In genomic region chr2:112807233-112807807, GRCh38 we compare ENCODE assay signal across 1 cellular context.
TF ChIP-seq lines count a peak whose summit lies in the region.

No MANE protein-coding gene starts in this region.

TF ChIP-seq in K562, 482 proteins besides CTCF, POLR2A, EP300 and RAD21:
- peak; percentile 69; the same call in 1 of the 2 replicates for TF ChIP-seq ZFP1 (CRISPR knock-in tag; IDR thresholded peaks at IDR 0.05)
- no peak for TF ChIP-seq CEBPG (CRISPR knock-in tag; IDR thresholded peaks at IDR 0.05)
- no peak for TF ChIP-seq CEBPG (tag; conservative IDR thresholded peaks at IDR 0.05 in 1 of 2, IDR thresholded peaks at IDR 0.05 in 1 of 2)
- peak; percentile 19 to 29; a peak in 1 of 4 replicates for TF ChIP-seq TRIM24 (IDR thresholded peaks at IDR 0.05)
- TF ChIP-seq FOS (IDR thresholded peaks at IDR 0.05; ENCODE audit: extremely low read depth, insufficient read length): no peak
- TF ChIP-seq, protein P1, sequence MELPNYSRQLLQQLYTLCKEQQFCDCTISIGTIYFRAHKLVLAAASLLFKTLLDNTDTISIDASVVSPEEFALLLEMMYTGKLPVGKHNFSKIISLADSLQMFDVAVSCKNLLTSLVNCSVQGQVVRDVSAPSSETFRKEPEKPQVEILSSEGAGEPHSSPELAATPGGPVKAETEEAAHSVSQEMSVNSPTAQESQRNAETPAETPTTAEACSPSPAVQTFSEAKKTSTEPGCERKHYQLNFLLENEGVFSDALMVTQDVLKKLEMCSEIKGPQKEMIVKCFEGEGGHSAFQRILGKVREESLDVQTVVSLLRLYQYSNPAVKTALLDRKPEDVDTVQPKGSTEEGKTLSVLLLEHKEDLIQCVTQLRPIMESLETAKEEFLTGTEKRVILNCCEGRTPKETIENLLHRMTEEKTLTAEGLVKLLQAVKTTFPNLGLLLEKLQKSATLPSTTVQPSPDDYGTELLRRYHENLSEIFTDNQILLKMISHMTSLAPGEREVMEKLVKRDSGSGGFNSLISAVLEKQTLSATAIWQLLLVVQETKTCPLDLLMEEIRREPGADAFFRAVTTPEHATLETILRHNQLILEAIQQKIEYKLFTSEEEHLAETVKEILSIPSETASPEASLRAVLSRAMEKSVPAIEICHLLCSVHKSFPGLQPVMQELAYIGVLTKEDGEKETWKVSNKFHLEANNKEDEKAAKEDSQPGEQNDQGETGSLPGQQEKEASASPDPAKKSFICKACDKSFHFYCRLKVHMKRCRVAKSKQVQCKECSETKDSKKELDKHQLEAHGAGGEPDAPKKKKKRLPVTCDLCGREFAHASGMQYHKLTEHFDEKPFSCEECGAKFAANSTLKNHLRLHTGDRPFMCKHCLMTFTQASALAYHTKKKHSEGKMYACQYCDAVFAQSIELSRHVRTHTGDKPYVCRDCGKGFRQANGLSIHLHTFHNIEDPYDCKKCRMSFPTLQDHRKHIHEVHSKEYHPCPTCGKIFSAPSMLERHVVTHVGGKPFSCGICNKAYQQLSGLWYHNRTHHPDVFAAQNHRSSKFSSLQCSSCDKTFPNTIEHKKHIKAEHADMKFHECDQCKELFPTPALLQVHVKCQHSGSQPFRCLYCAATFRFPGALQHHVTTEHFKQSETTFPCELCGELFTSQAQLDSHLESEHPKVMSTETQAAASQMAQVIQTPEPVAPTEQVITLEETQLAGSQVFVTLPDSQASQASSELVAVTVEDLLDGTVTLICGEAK (IDR thresholded peaks at IDR 0.05): peak; percentile 71
- TF ChIP-seq, protein P1 (CRISPR knock-in tag; IDR thresholded peaks at IDR 0.05): no peak
- TF ChIP-seq, protein P2, sequence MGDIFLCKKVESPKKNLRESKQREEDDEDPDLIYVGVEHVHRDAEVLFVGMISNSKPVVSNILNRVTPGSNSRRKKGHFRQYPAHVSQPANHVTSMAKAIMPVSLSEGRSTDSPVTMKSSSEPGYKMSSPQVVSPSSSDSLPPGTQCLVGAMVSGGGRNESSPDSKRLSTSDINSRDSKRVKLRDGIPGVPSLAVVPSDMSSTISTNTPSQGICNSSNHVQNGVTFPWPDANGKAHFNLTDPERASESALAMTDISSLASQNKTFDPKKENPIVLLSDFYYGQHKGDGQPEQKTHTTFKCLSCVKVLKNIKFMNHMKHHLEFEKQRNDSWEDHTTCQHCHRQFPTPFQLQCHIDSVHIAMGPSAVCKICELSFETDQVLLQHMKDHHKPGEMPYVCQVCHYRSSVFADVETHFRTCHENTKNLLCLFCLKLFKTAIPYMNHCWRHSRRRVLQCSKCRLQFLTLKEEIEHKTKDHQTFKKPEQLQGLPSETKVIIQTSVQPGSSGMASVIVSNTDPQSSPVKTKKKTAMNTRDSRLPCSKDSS (IDR thresholded peaks at IDR 0.05; ENCODE audit: low read depth, partially characterized antibody): no peak
- no peak for TF ChIP-seq HOXB6 (CRISPR knock-in tag; IDR thresholded peaks at IDR 0.05; ENCODE audit: borderline replicate concordance)
- TF ChIP-seq UBTF (IDR thresholded peaks at IDR 0.05; ENCODE audit: borderline replicate concordance in 1 of 2, low read depth in 2 of 2, low read length in 2 of 2): no peak
TF ChIP-seq in K562: peak in this region for 3.
